In the genomic region with DNA sequence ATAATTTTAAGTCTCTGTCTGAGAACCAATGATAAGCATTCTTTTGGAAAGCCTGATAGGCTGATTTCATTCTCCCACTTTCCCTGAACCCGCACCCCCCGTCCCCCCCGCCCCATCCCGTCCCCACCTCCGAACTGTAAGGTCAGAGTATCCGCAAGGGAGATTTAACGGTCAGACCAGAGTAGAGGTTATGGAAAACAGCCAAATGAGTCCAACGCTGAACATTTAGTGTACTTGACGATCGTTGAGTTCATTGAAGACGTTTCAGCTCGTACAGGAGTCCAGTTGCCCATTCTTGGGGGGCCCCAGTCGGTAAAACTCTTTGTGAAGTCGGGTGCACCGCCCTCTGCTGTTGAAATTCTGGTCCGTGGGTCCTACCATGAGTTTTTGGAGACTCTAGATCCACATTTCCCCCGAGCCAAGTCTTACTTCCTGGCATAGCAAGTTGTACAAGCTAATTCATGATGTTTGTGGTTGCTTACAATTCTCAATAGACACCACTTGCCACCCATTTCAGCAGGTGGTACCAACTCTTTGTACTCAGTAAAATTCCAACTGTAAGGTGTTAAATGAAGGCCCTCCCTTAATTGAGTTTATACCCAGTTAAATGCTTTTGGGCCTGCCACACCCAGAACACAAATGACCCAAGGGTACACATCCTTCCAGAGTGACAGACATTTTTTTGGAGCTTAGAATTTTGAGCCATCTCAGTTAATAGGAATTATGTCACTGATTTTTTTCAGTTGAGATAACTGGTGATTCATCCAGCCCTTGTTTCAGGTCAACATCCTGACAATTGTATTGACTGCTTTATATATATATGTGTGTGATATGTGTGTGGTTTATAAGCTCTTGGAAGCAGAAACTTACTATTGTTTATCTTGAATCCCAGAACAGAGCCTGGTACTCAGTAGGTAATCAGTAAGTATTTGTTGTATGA, we compare ENCODE assay signal across 8 cellular contexts. TPM values are rescaled to one million over a fixed set of nuclear protein-coding genes. Genes with fewer than 3 reads are reported as not detected.
DNase-seq lines count a peak whose midpoint lies in the region; ATAC-seq and TF ChIP-seq lines count a peak whose summit lies in the region.

No MANE protein-coding gene starts in this region.

- H3K36me3 Mint-ChIP-seq in CD4-positive, alpha-beta memory T cell: peaks cover 3 to 34% of the 10 kb centered on the region in 2 donors
- no peaks in the 10 kb centered on the region for H3K36me3 Mint-ChIP-seq in glutamatergic neuron (ENCODE audit: unreplicated experiment)

- peaks cover 26% of the 10 kb centered on the region for H3K4me1 ChIP-seq in CD4-positive, alpha-beta memory T cell (ENCODE audit: insufficient read depth, low read length)
- no peaks in the 10 kb centered on the region for H3K4me1 ChIP-seq in aorta (ENCODE audit: control insufficient read depth in 1 of 2, insufficient read depth in 2 of 2, low read length in 2 of 2)

- TF ChIP-seq CTCF in glutamatergic neuron (IDR thresholded peaks at IDR 0.05; ENCODE audit: partially characterized antibody, unreplicated experiment): peak; percentile 9

- DNase-seq in CD4-positive, alpha-beta memory T cell: peak; percentile 28 to 44 (median 39)
- DNase-seq in HEK293T (ENCODE audit: extremely low spot score): peak; percentile 35
- peak; percentile 52 for DNase-seq in RPMI8226
- DNase-seq in activated naive CD4-positive, alpha-beta T cell treated with anti-CD3 and anti-CD28 coated beads, Interleukin-2, amount 50 U/mL, for 16 hours: peak; percentile 25
- peak; percentile 39 for DNase-seq in glutamatergic neuron
- DNase-seq in occipital lobe (lab: John Stamatoyannopoulos, UW): peak; percentile 6
- peak in 1 of 2 donors; percentile 66 for DNase-seq in aorta

- peak overlapping the region; percentile 89 to 98 (median 96) for H3K4me3 Mint-ChIP-seq in CD4-positive, alpha-beta memory T cell
- peak overlapping the region; percentile 88 for H3K4me3 Mint-ChIP-seq in glutamatergic neuron (ENCODE audit: unreplicated experiment)

- H3K4me3 ChIP-seq in CD4-positive, alpha-beta memory T cell (ENCODE audit: low read length in 2 of 2): peak overlapping the region in 1 of 2 donors; percentile 87
- H3K4me3 ChIP-seq in aorta (ENCODE audit: low read length in 2 of 2): peak overlapping the region; percentile 65 to 81

- H3K9me3 ChIP-seq in CD4-positive, alpha-beta memory T cell (ENCODE audit: control insufficient read depth in 1 of 2, low read length in 2 of 2): no peaks in the 10 kb centered on the region
- H3K9me3 ChIP-seq in aorta (ENCODE audit: control insufficient read depth, low read length): no peaks in the 10 kb centered on the region

- H3K36me3 ChIP-seq in CD4-positive, alpha-beta memory T cell (ENCODE audit: insufficient read depth, low read length): no peaks in the 10 kb centered on the region
- no peaks in the 10 kb centered on the region for H3K36me3 ChIP-seq in aorta (ENCODE audit: control insufficient read depth in 1 of 2, insufficient read depth in 2 of 2, low read length in 1 of 2)

- ATAC-seq in aorta (ENCODE audit: low FRiP score): no peak
- no peak for ATAC-seq in GM21447 (IDR thresholded peaks at IDR 0.05; ENCODE audit: unreplicated experiment)

- CTCF ChIA-PET in CD4-positive, alpha-beta memory T cell (lab: Charles Lee; ENCODE audit: partially characterized antibody): interaction anchor here (0.7 to 4.5 kb wide), 12 partner anchors 8 to 1211 kb away, joined by 3 to 15 read pairs (median 6); partner anchors contain the start of gene IDE
- CTCF ChIA-PET in HEK293T (lab: Yijun Ruan, JAX): interaction anchor here (0.6 to 1.5 kb wide), 4 partner anchors 92 to 795 kb away, joined by 3 to 4 read pairs (median 4); no protein-coding TSS in a partner anchor

- peaks cover 25 to 48% (median 35%) of the 10 kb centered on the region in 4 donors for H3K4me1 Mint-ChIP-seq in CD4-positive, alpha-beta memory T cell
- H3K4me1 Mint-ChIP-seq in glutamatergic neuron (ENCODE audit: low read depth, unreplicated experiment): peaks cover 7% of the 10 kb centered on the region

- POLR2A ChIA-PET in CD4-positive, alpha-beta memory T cell (lab: Charles Lee; ENCODE audit: partially characterized antibody): interaction anchor here (0.6 to 2.9 kb wide), 7 partner anchors 8 to 1189 kb away, joined by 3 to 38 read pairs (median 4); no protein-coding TSS in a partner anchor
- POLR2A ChIA-PET in HEK293T (lab: Yijun Ruan, JAX): interaction anchor here (0.9 to 1.5 kb wide), 4 partner anchors 11 to 191 kb away, joined by 3 to 4 read pairs (median 4); no protein-coding TSS in a partner anchor

- peak overlapping the region; percentile 90 for H3K27ac ChIP-seq in CD4-positive, alpha-beta memory T cell (ENCODE audit: low read depth, low read length)
- H3K27ac ChIP-seq in aorta (ENCODE audit: low read depth in 1 of 2, low read length in 2 of 2): peak overlapping the region in 1 of 2 donors; percentile 25

- no peaks in the 10 kb centered on the region for H3K27me3 Mint-ChIP-seq in CD4-positive, alpha-beta memory T cell
- H3K27me3 Mint-ChIP-seq in glutamatergic neuron (ENCODE audit: unreplicated experiment): peaks cover 7% of the 10 kb centered on the region

- 1% methylated on average over 17 of the region's 17 CpGs for WGBS in aorta, 2 donors

- H3K27ac Mint-ChIP-seq in CD4-positive, alpha-beta memory T cell: peak overlapping the region; percentile 67 to 92 (median 87)
- peak overlapping the region; percentile 55 for H3K27ac Mint-ChIP-seq in glutamatergic neuron (ENCODE audit: unreplicated experiment)

- H3K9me3 Mint-ChIP-seq in CD4-positive, alpha-beta memory T cell: no peaks in the 10 kb centered on the region
- peaks cover 7% of the 10 kb centered on the region for H3K9me3 Mint-ChIP-seq in glutamatergic neuron (ENCODE audit: unreplicated experiment)

- H3K27me3 ChIP-seq in CD4-positive, alpha-beta memory T cell (ENCODE audit: insufficient read depth, low read length): no peaks in the 10 kb centered on the region
- H3K27me3 ChIP-seq in aorta (ENCODE audit: control insufficient read depth in 1 of 2, insufficient read depth in 2 of 2, low read length in 1 of 2): no peaks in the 10 kb centered on the region

- intact Hi-C loops in CD4-positive, alpha-beta memory T cell (cut with micrococcal nuclease): loop anchor here (1.0 to 5.0 kb wide), 9 partner anchors 52 to 1421 kb away; partner anchors contain the start of genes CEP55, EXOC6, IDE and RPP30
- intact Hi-C loops in aorta (cut with DNase I): loop anchor here (2.0 to 10.0 kb wide), 5 partner anchors 15 to 205 kb away; no protein-coding TSS in a partner anchor

TF ChIP-seq in HEK293T, 16 proteins besides CTCF, POLR2A, EP300 and RAD21:
- no peak for TF ChIP-seq FOXK2 (IDR thresholded peaks at IDR 0.05)
- no peak for TF ChIP-seq NFRKB (IDR thresholded peaks at IDR 0.05)
- no peak for TF ChIP-seq PKNOX1 (IDR thresholded peaks at IDR 0.05)
- TF ChIP-seq L3MBTL2 (conservative IDR thresholded peaks at IDR 0.05): no peak
TF ChIP-seq in HEK293T: peak in this region for 0.

RNA-seq across cellular contexts. Expression of gene MARCHF5, which starts 1.2 kb away (rescaled TPM):
- total RNA-seq in CD4-positive, alpha-beta memory T cell: 10 to 100 TPM; 38.6 to 40.8 TPM
- 10 to 100 TPM; 26.7 to 30.8 TPM for polyA plus RNA-seq in CD4-positive, alpha-beta memory T cell
- total RNA-seq in glutamatergic neuron (ENCODE audit: unreplicated experiment): 68.5 TPM
- total RNA-seq in occipital lobe: 24.8 TPM
- 10 to 100 TPM; 36.5 to 43.0 TPM for total RNA-seq in aorta
- 10 to 100 TPM; 15.0 to 22.6 TPM for polyA plus RNA-seq in aorta

RNA-seq across cellular contexts. Expression of gene CPEB3, which starts 1.3 kb away (rescaled TPM):
- 1 to 10 TPM; 3.4 to 3.8 TPM for total RNA-seq in CD4-positive, alpha-beta memory T cell
- polyA plus RNA-seq in CD4-positive, alpha-beta memory T cell: 1 to 10 TPM in 1 of 2 donors, under 1 TPM in 1; 0.88 to 1.5 TPM
- total RNA-seq in glutamatergic neuron (ENCODE audit: unreplicated experiment) (8.0 TPM), occipital lobe (22.0 TPM), aorta (1 to 10 TPM; 7.4 to 8.0 TPM)
- polyA plus RNA-seq in aorta: 1 to 10 TPM; 1.4 to 1.9 TPM
